ENCODE assay signal across 8 cellular contexts in the genomic region with DNA sequence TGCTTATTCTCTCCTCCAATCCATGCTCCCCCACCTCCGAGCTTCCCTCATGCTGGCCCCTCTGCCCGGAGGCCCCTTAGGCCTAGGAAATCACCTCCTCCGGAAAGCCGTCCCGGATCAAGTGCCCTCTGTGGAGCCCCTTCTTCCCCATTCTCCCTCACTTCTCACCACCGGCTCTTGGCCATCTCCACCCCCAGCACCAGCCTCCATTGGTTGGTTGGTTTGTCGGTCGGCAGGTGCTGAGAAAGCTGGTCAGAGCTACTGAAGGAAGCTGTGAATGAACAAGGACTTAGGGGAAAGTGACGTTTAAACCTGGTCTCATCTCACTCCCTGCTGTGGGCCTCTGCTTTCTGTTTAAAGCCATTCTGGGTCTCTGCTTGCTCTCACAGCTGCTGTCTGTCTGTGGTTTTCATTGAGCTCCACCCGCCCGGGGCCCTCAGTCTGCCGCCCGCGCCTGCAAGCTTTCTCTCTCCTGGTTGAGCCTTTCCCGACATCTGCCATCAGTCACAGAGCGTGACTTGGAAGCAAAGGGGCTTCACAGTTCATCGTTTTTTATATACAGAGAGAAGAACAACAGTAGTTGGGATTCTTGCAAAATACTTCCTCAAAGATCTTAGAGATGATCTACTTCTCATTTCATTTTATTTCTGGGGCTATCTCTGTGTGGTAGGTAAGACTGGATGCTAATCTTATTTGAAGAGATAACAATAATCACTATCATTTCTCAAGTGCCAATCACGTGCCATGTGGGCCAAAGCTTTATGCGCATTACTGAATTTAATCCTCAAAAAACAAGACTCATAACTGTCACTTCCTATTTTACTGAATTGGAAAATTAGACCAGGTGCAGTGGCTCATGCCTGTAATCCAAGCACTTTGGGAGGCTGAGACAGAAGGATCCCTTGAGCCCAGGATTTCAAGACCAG.
A peak's percentile ranks its signal among the peaks of the same experiment; 100 is the strongest.
DNase-seq lines count a peak whose midpoint lies in the region; ATAC-seq, FAIRE-seq and TF ChIP-seq lines count a peak whose summit lies in the region.

No MANE protein-coding gene starts in this region.

- H3K27me3 ChIP-seq in upper lobe of right lung: no peaks in the 10 kb centered on the region
- H3K27me3 ChIP-seq in lower lobe of right lung (ENCODE audit: low read depth): no peaks in the 10 kb centered on the region

- intact Hi-C loops in natural killer cell (cut with micrococcal nuclease): no loop called here
- intact Hi-C loops in upper lobe of right lung (cut with DNase I): no loop called here
- intact Hi-C loops in lower lobe of right lung (cut with DNase I): no loop called here

- H3K36me3 ChIP-seq in upper lobe of right lung (no peaks in the 10 kb centered on the region), lower lobe of right lung (no peaks in the 10 kb centered on the region)

- peak overlapping the region; percentile 35 to 90 for H3K27ac Mint-ChIP-seq in natural killer cell

- ATAC-seq in HG02763 (IDR thresholded peaks at IDR 0.05; ENCODE audit: unreplicated experiment) (peak; percentile 51), natural killer cell (peak; percentile 81 to 91 (median 86)), upper lobe of right lung (no peak), lower lobe of right lung (no peak)

- H3K9me3 ChIP-seq in upper lobe of right lung: no peaks in the 10 kb centered on the region
- no peaks in the 10 kb centered on the region for H3K9me3 ChIP-seq in lower lobe of right lung

- no peak for TF ChIP-seq CTCF in GM13977 (IDR thresholded peaks at IDR 0.05; ENCODE audit: extremely low read depth, insufficient read depth, missing control alignments)
- no peak for TF ChIP-seq CTCF in natural killer cell (IDR thresholded peaks at IDR 0.05)
- TF ChIP-seq CTCF in upper lobe of right lung (IDR thresholded peaks at IDR 0.05): no peak
- TF ChIP-seq CTCF in lower lobe of right lung (IDR thresholded peaks at IDR 0.05): no peak

- peaks cover 19% of the 10 kb centered on the region for H3K4me1 ChIP-seq in upper lobe of right lung
- peaks cover 18% of the 10 kb centered on the region for H3K4me1 ChIP-seq in lower lobe of right lung

- H3K9me3 Mint-ChIP-seq in natural killer cell: no peaks in the 10 kb centered on the region

- peaks cover 18 to 26% of the 10 kb centered on the region in 2 donors for H3K27me3 Mint-ChIP-seq in natural killer cell (ENCODE audit: low read depth in 2 of 2)

- no peak overlapping the region for H3K27ac ChIP-seq in upper lobe of right lung
- no peak overlapping the region for H3K27ac ChIP-seq in lower lobe of right lung

- FAIRE-seq in HTR-8/SVneo (lab: Jason Lieb, UNC): no peak

- in situ Hi-C loops in GM13977 (cut with MboI; ENCODE audit: low pct_unique_long_range_greater_than_20kb, low sequenced_read_pairs, unreplicated experiment): no loop called here

- no peaks in the 10 kb centered on the region for H3K36me3 Mint-ChIP-seq in natural killer cell

- H3K4me3 ChIP-seq in upper lobe of right lung (no peak overlapping the region), lower lobe of right lung (no peak overlapping the region)

- DNase-seq in GM13977 (ENCODE audit: low spot score) (peak; percentile 86), NCI-H526 treated with DMSO at 0.1 percent for 48 hours (lab: John Stamatoyannopoulos, UW) (peak; percentile 84), natural killer cell (no peak), upper lobe of right lung (no peak), lower lobe of right lung (no peak), HTR-8/SVneo (ENCODE audit: insufficient read length, low spot score) (no peak)
- DNase-seq in activated naive CD4-positive, alpha-beta T cell treated with Interleukin-2 at 50 U/mL for 16 hours: peak; percentile 45

- peak overlapping the region; percentile 52 for H3K4me3 Mint-ChIP-seq in natural killer cell

- H3K4me1 Mint-ChIP-seq in natural killer cell: peaks cover 14 to 43% of the 10 kb centered on the region in 2 donors

Comparison
In these comparisons a context has a peak if more than half of its experiments do, and no peak if none do; other contexts are left out.
1. DNase-seq: peak in GM13977 (single experiment), NCI-H526 treated with DMSO at 0.1 percent for 48 hours (single experiment) and activated naive CD4-positive, alpha-beta T cell treated with Interleukin-2 at 50 U/mL for 16 hours (single experiment); none in natural killer cell (single experiment), upper lobe of right lung (single experiment), lower lobe of right lung (single experiment) and HTR-8/SVneo (single experiment).
2. ATAC-seq: peak in HG02763 (single experiment) and natural killer cell (3 of 3); none in upper lobe of right lung (single experiment) and lower lobe of right lung (0 of 2).